ENCODE assay signal across 8 cellular contexts in genomic region chr1:31548899-31549806, GRCh38. TPM values are rescaled to one million over a fixed set of nuclear protein-coding genes. Genes with fewer than 3 reads are reported as not detected.
A peak's percentile ranks its signal among the peaks of the same experiment; 100 is the strongest.
DNase-seq lines count a peak whose midpoint lies in the region; ATAC-seq and TF ChIP-seq lines count a peak whose summit lies in the region.

No MANE protein-coding gene starts in this region.

- DNase-seq in DMS 273 (lab: John Stamatoyannopoulos, UW; ENCODE audit: unreplicated experiment) (peak; percentile 95), KBM-7 (peak; percentile 96), PC-9 (peak; percentile 93), fibroblast of mammary gland (ENCODE audit: low read depth) (peak; percentile 84)
- DNase-seq in activated T-cell treated with anti-CD3 and anti-CD28 coated beads, Interleukin-2, amount 50 U/mL, for 48 hours: peak; percentile 95 to 97
- peak; percentile 67 for DNase-seq in natural killer cell treated with Interleukin-12 subunit alpha and Interleukin-12 subunit beta and Interleukin-15 and Interleukin-18, amount 100 ng/mL, for 72 hours (ENCODE audit: low spot score)
- peak; percentile 79 for DNase-seq in stimulated activated naive CD4-positive, alpha-beta T cell treated with Interleukin-2 at 50 U/mL for 16 hours (lab: John Stamatoyannopoulos, UW)

- TF ChIP-seq CTCF in PC-9 (conservative IDR thresholded peaks at IDR 0.05): peak; percentile 100
- TF ChIP-seq CTCF in fibroblast of mammary gland (conservative IDR thresholded peaks at IDR 0.05; ENCODE audit: control insufficient read depth, insufficient read depth, low read depth, low read length): peak; percentile 82

- intact Hi-C loops in PC-9 (cut with micrococcal nuclease; ENCODE audit: unreplicated experiment): loop anchor here (1.0 to 2.0 kb wide), 9 partner anchors 45 to 364 kb away; partner anchors contain the start of genes SERINC2, SNRNP40 and ZCCHC17

- H3K27ac ChIP-seq in PC-9: peak overlapping the region; percentile 45

- ATAC-seq in GM21529 (IDR thresholded peaks at IDR 0.05; ENCODE audit: unreplicated experiment): peak; percentile 74
- peak; percentile 90 to 92 for ATAC-seq in natural killer cell treated with Interleukin-12 subunit alpha and Interleukin-12 subunit beta and Interleukin-15 and Interleukin-18, amount 100 ng/mL, for 72 hours

- peaks cover 25% of the 10 kb centered on the region for H3F3A ChIP-seq in PC-9 (ENCODE audit: insufficient read depth, low read depth)

- H3K27me3 Mint-ChIP-seq in natural killer cell treated with Interleukin-12 subunit alpha and Interleukin-12 subunit beta and Interleukin-15 and Interleukin-18, amount 100 ng/mL, for 72 hours: peaks cover 9 to 28% of the 10 kb centered on the region in 2 donors

- H4K20me1 ChIP-seq in PC-9 (ENCODE audit: insufficient read depth): no peaks in the 10 kb centered on the region

- POLR2A ChIA-PET in PC-9 (lab: Charles Lee; ENCODE audit: unreplicated experiment): interaction anchor here (0.5 to 0.6 kb wide), 5 partner anchors 13 to 86 kb away, joined by 3 to 9 read pairs (median 5); no protein-coding TSS in a partner anchor

- no peaks in the 10 kb centered on the region for H3K36me3 Mint-ChIP-seq in natural killer cell treated with Interleukin-12 subunit alpha and Interleukin-12 subunit beta and Interleukin-15 and Interleukin-18, amount 100 ng/mL, for 72 hours

- H3K4me1 ChIP-seq in PC-9 (replicated peaks; ENCODE audit: insufficient read depth): peaks cover 27% of the 10 kb centered on the region

- H3K36me3 ChIP-seq in PC-9 (ENCODE audit: low read depth): no peaks in the 10 kb centered on the region

- H3K9me3 ChIP-seq in PC-9 (ENCODE audit: insufficient read depth, low read depth): no peaks in the 10 kb centered on the region

- H3K9me3 Mint-ChIP-seq in natural killer cell treated with Interleukin-12 subunit alpha and Interleukin-12 subunit beta and Interleukin-15 and Interleukin-18, amount 100 ng/mL, for 72 hours: no peaks in the 10 kb centered on the region

- peak overlapping the region; percentile 79 for H3K4me2 ChIP-seq in PC-9

- BruUV-seq in PC-9 (replicated peaks; lab: Mats Ljungman, UMichigan): no TSS peak

- peak overlapping the region; percentile 51 for H3K4me3 ChIP-seq in PC-9
- H3K4me3 ChIP-seq in fibroblast of mammary gland (ENCODE audit: control insufficient read depth, low read depth, low read length): peak overlapping the region; percentile 28

- H3K4me3 Mint-ChIP-seq in natural killer cell treated with Interleukin-12 subunit alpha and Interleukin-12 subunit beta and Interleukin-15 and Interleukin-18, amount 100 ng/mL, for 72 hours: peak overlapping the region; percentile 52

- H2AFZ ChIP-seq in PC-9: peak overlapping the region; percentile 72

- in situ Hi-C loops in KBM-7 (cut with MboI; ENCODE audit: low pct_unique_long_range_greater_than_20kb, low sequenced_read_pairs): no loop called here

- no peaks in the 10 kb centered on the region for H3K79me2 ChIP-seq in PC-9 (ENCODE audit: low read depth)

- no peaks in the 10 kb centered on the region for H3K9me2 ChIP-seq in PC-9 (ENCODE audit: insufficient read depth)

- no peaks in the 10 kb centered on the region for H3K27me3 ChIP-seq in PC-9 (ENCODE audit: insufficient read depth, low read depth)

- H3K4me1 Mint-ChIP-seq in natural killer cell treated with Interleukin-12 subunit alpha and Interleukin-12 subunit beta and Interleukin-15 and Interleukin-18, amount 100 ng/mL, for 72 hours (ENCODE audit: low read depth in 2 of 2): peaks cover 3 to 6% of the 10 kb centered on the region in 2 donors

- H3K27ac Mint-ChIP-seq in natural killer cell treated with Interleukin-12 subunit alpha and Interleukin-12 subunit beta and Interleukin-15 and Interleukin-18, amount 100 ng/mL, for 72 hours: no peak overlapping the region

- CTCF ChIA-PET in PC-9 (lab: Charles Lee): interaction anchor here (0.6 to 1.5 kb wide), 14 partner anchors 25 to 524 kb away, joined by 3 to 9 read pairs (median 4); no protein-coding TSS in a partner anchor

RNA-seq across cellular contexts. Expression of gene TINAGL1, which starts 27.2 kb away (rescaled TPM):
- 162 and 191 TPM in 2 replicates for total RNA-seq in PC-9 (2021)
- not detected for total RNA-seq in natural killer cell treated with Interleukin-12 subunit alpha and Interleukin-12 subunit beta and Interleukin-15 and Interleukin-18, amount 100 ng/mL, for 72 hours

Comparison
In these comparisons a context has a peak if more than half of its experiments do, and no peak if none do; other contexts are left out.
1. Peak in every context shown above with its lines: DNase-seq, ATAC-seq, H3K4me3 ChIP-seq and H3K27ac ChIP-seq.
2. RNA of gene TINAGL1, which starts 27.2 kb away (total RNA-seq): 162 to 191 TPM in PC-9; not detected in natural killer cell treated with Interleukin-12 subunit alpha and Interleukin-12 subunit beta and Interleukin-15 and Interleukin-18, amount 100 ng/mL, for 72 hours; every median in the first group is over 100 times any median in the second.